In genomic region chr3:17188378-17188777, GRCh38 we compare ENCODE assay signal across 21 cellular contexts.
DNase-seq lines count a peak whose midpoint lies in the region; ATAC-seq and TF ChIP-seq lines count a peak whose summit lies in the region.
"Had no signal": no experiment of that assay in that cellular context is flagged by ENCODE, and none has a peak within 500 bp of the region (broad histone marks: within the 10 kb centered on the region; RNA-seq: fewer than 3 reads in every experiment).

No MANE protein-coding gene starts in this region.

- intact Hi-C loops in left ventricle myocardium inferior (cut with micrococcal nuclease) = no loop called here
- intact Hi-C loops in cardiac septum (cut with DNase I) = no loop called here
- intact Hi-C loops in left ventricle myocardium superior (cut with micrococcal nuclease) = no loop called here
- intact Hi-C loops in gastrocnemius medialis (cut with DNase I; ENCODE audit: low total_unique reads) = no loop called here

- TF ChIP-seq CTCF in left ventricle myocardium inferior (IDR thresholded peaks at IDR 0.05; ENCODE audit: borderline replicate concordance) (no peak), gastrocnemius medialis (IDR thresholded peaks at IDR 0.05 in 4 of 5, conservative IDR thresholded peaks at IDR 0.05 in 1 of 5) (no peak)

- H3K36me3 ChIP-seq in left ventricle myocardium inferior (peaks cover 17% of the 10 kb centered on the region), gastrocnemius medialis (no peaks in the 10 kb centered on the region)
- H3K36me3 ChIP-seq: MG63 had no signal

- no peaks in the 10 kb centered on the region for H3K27me3 ChIP-seq in left ventricle myocardium inferior (ENCODE audit: low read depth)
- no peaks in the 10 kb centered on the region for H3K27me3 ChIP-seq in gastrocnemius medialis
- H3K27me3 ChIP-seq: BLaER1, MG63 had no signal

- TF ChIP-seq POLR2A in gastrocnemius medialis (IDR thresholded peaks at IDR 0.05) = no peak

- no peak for DNase-seq in left ventricle myocardium inferior
- no peak for DNase-seq in cardiac septum (ENCODE audit: low spot score)
- no peak for DNase-seq in left ventricle myocardium superior
- DNase-seq in gastrocnemius medialis = no peak
- no peak for DNase-seq in midbrain (lab: John Stamatoyannopoulos, UW)
- no peak for DNase-seq in DMS153 (lab: John Stamatoyannopoulos, UW)
- DNase-seq: CD4-positive, CD25-positive, alpha-beta regulatory T cell; GOT3; HCEC 1CT; IMR-90; KG1; MG63; NCI-H1105 treated with DMSO at 0.1 percent for 48 hours; NCI-H2029; NCI-H526 treated with DMSO at 0.1 percent for 48 hours; SIG-M5 had no signal

- H3K4me1 ChIP-seq in left ventricle myocardium inferior (peaks cover 42% of the 10 kb centered on the region), gastrocnemius medialis (peaks cover 45 to 55% of the 10 kb centered on the region in 2 donors)

- in situ Hi-C loops in gastrocnemius medialis (cut with MboI; ENCODE audit: low sequenced_read_pairs in 4 of 4) = loop anchor here in 1 of 4 donors (25.0 kb wide), 1 partner anchor 901 kb away; no protein-coding TSS in a partner anchor

- H3K9me3 ChIP-seq in left ventricle myocardium inferior (replicated peaks) = no peaks in the 10 kb centered on the region
- no peaks in the 10 kb centered on the region for H3K9me3 ChIP-seq in gastrocnemius medialis
- H3K9me3 ChIP-seq: BLaER1, MG63 had no signal

- H3K4me3 ChIP-seq in left ventricle myocardium inferior (no peak overlapping the region), gastrocnemius medialis (no peak overlapping the region)
- H3K4me3 ChIP-seq: BLaER1, MG63, SK-N-MC had no signal

- ATAC-seq in left ventricle myocardium superior (peak; percentile 43), gastrocnemius medialis (peak; percentile 57 to 59), GM21737 (IDR thresholded peaks at IDR 0.05; ENCODE audit: unreplicated experiment) (no peak)
- ATAC-seq: Panc1 had no signal

- H3K27ac ChIP-seq in left ventricle myocardium inferior (replicated peaks) (peak overlapping the region; percentile 56), gastrocnemius medialis (peak overlapping the region; percentile 38 to 86 (median 70))
- H3K27ac ChIP-seq: BLaER1, RWPE1, SK-N-MC had no signal
